In genomic region chr15:40565333-40566238, GRCh38 we compare ENCODE assay signal across 8 cellular contexts. TPM values are rescaled to one million over a fixed set of nuclear protein-coding genes. Genes with fewer than 3 reads are reported as not detected.
DNase-seq lines count a peak whose midpoint lies in the region; ATAC-seq, FAIRE-seq and TF ChIP-seq lines count a peak whose summit lies in the region.

No MANE protein-coding gene starts in this region.

- BruUV-seq in OCI-LY7 (replicated peaks; lab: Mats Ljungman, UMichigan) (no TSS peak), endothelial cell of umbilical vein (replicated peaks; lab: Mats Ljungman, UMichigan) (no TSS peak)

- H3K4me3 ChIP-seq in DND-41 (ENCODE audit: low read depth in 1 of 2, low read length in 2 of 2): peak overlapping the region; percentile 58 to 80; a peak in 3 of 4 replicates
- peak overlapping the region; percentile 92 for H3K4me3 ChIP-seq in OCI-LY7 (ENCODE audit: low read depth, low read length, poor library complexity, severe bottlenecking)
- H3K4me3 ChIP-seq in endothelial cell of umbilical vein (replicated peaks in 1 of 3; ENCODE audit: insufficient read depth in 1 of 3, low read depth in 1 of 3, low read length in 3 of 3): peak overlapping the region in 1 of 3 experiments; percentile 47
- H3K4me3 ChIP-seq in pancreas: peak overlapping the region in 3 of 4 donors; percentile 69 to 91 (median 75)

- ATAC-seq in DND-41 (ENCODE audit: insufficient read depth, low read depth): no peak
- no peak for ATAC-seq in pancreas
- no peak for ATAC-seq in HG02588 (IDR thresholded peaks at IDR 0.05; ENCODE audit: unreplicated experiment)
- no peak for ATAC-seq in HG03025 (IDR thresholded peaks at IDR 0.05; ENCODE audit: low FRiP score, unreplicated experiment)

- TF ChIP-seq CTCF in DND-41 (IDR thresholded peaks at IDR 0.05; ENCODE audit: borderline replicate concordance, extremely low read depth, low read length, poor library complexity, severe bottlenecking) (no peak), OCI-LY7 (conservative IDR thresholded peaks at IDR 0.05; ENCODE audit: low read length) (no peak), endothelial cell of umbilical vein (IDR thresholded peaks at IDR 0.05; ENCODE audit: extremely low read depth in 1 of 2, insufficient read depth in 1 of 2, low read depth in 1 of 2, low read length in 2 of 2) (no peak), pancreas (IDR thresholded peaks at IDR 0.05) (no peak)

- H3K9ac ChIP-seq in DND-41 (ENCODE audit: low read depth, low read length): peak overlapping the region; percentile 68
- no peak overlapping the region for H3K9ac ChIP-seq in endothelial cell of umbilical vein (replicated peaks; ENCODE audit: extremely low read depth, insufficient read depth, low read length)

- H3K27me3 ChIP-seq in DND-41 (ENCODE audit: insufficient read depth, low read length, poor library complexity) (no peaks in the 10 kb centered on the region), endothelial cell of umbilical vein (ENCODE audit: control insufficient read depth in 2 of 2, insufficient read depth in 2 of 2, low read length in 2 of 2) (no peaks in the 10 kb centered on the region), pancreas (no peaks in the 10 kb centered on the region)

- CTCF ChIA-PET in OCI-LY7 (lab: Charles Lee; ENCODE audit: unreplicated experiment) (interaction anchor here (0.6 to 1.7 kb wide), 4 partner anchors 12 to 340 kb away, joined by 3 to 6 read pairs (median 4); no protein-coding TSS in a partner anchor), endothelial cell of umbilical vein (lab: Charles Lee) (interaction anchor here (0.5 to 2.2 kb wide), 7 partner anchors 7 to 293 kb away, joined by 3 to 24 read pairs (median 4); no protein-coding TSS in a partner anchor)

- no peak for TF ChIP-seq POLR2A in endothelial cell of umbilical vein (IDR thresholded peaks at IDR 0.05; ENCODE audit: low read depth, low read length)

- no peaks in the 10 kb centered on the region for H3K9me2 ChIP-seq in OCI-LY7 (ENCODE audit: insufficient read depth, low read length)

- dilution Hi-C loops in endothelial cell of umbilical vein (cut with MboI; ENCODE audit: extremely low pct_ligation_motif_present, low sequenced_read_pairs): no loop called here

- 29 to 32% methylated on average over 17 to 19 of the region's 20 CpGs for WGBS in pancreas, 2 donors

- H3K4me2 ChIP-seq in DND-41 (ENCODE audit: insufficient read depth, low read length) (peak overlapping the region; percentile 70), OCI-LY7 (ENCODE audit: low read length) (peak overlapping the region; percentile 99), endothelial cell of umbilical vein (ENCODE audit: insufficient read depth, low read length) (peak overlapping the region; percentile 74)

- peak overlapping the region; percentile 62 for H3K27ac ChIP-seq in DND-41 (ENCODE audit: low read length)
- peak overlapping the region; percentile 29 for H3K27ac ChIP-seq in OCI-LY7 (ENCODE audit: low read depth, low read length, poor library complexity, severe bottlenecking)
- no peak overlapping the region for H3K27ac ChIP-seq in endothelial cell of umbilical vein (ENCODE audit: insufficient read depth, low read depth, low read length)
- H3K27ac ChIP-seq in pancreas: peak overlapping the region in 3 of 4 donors; percentile 55 to 83 (median 77)

- DNase-seq in DND-41: no peak
- peak; percentile 46 for DNase-seq in OCI-LY7 (ENCODE audit: low spot score)
- DNase-seq in endothelial cell of umbilical vein (ENCODE audit: low read depth, low spot score): no peak
- no peak for DNase-seq in pancreas
- DNase-seq in NCI-H2107 (lab: John Stamatoyannopoulos, UW): no peak
- DNase-seq in NCI-H2081 (lab: John Stamatoyannopoulos, UW): no peak

- H3K9me1 ChIP-seq in endothelial cell of umbilical vein (replicated peaks; ENCODE audit: control insufficient read depth, extremely low read depth, insufficient read depth, low read length): no peaks in the 10 kb centered on the region

- no peak for FAIRE-seq in endothelial cell of umbilical vein (lab: Jason Lieb, UNC)
- no peak for FAIRE-seq in pancreas (lab: Jason Lieb, UNC)

- POLR2A ChIA-PET in OCI-LY7 (lab: Charles Lee): interaction anchor here (0.6 to 1.8 kb wide), 16 partner anchors 11 to 767 kb away, joined by 3 to 22 read pairs (median 4); partner anchors contain the start of genes NUSAP1 and RAD51
- POLR2A ChIA-PET in endothelial cell of umbilical vein (lab: Charles Lee): interaction anchor here (1.0 kb wide), 2 partner anchors 24 to 28 kb away, joined by 3 to 5 read pairs; partner anchors contain the start of gene KNL1

- H3K36me3 ChIP-seq in DND-41 (ENCODE audit: insufficient read depth, low read length) (peaks cover 7% of the 10 kb centered on the region; the same call in 1 of the 2 replicates), OCI-LY7 (ENCODE audit: insufficient read depth, low read length) (no peaks in the 10 kb centered on the region; the same call in 1 of the 2 replicates), endothelial cell of umbilical vein (ENCODE audit: control insufficient read depth in 2 of 2, extremely low read depth in 1 of 2, insufficient read depth in 2 of 2, low read length in 2 of 2) (no peaks in the 10 kb centered on the region), pancreas (no peaks in the 10 kb centered on the region)

- peaks cover 4% of the 10 kb centered on the region; the same call in 1 of the 2 replicates for H4K20me1 ChIP-seq in DND-41 (ENCODE audit: insufficient read depth, low read length)
- peaks cover 9% of the 10 kb centered on the region; the same call in 1 of the 2 replicates for H4K20me1 ChIP-seq in OCI-LY7 (ENCODE audit: insufficient read depth, low read length)
- H4K20me1 ChIP-seq in endothelial cell of umbilical vein (replicated peaks; ENCODE audit: control insufficient read depth, extremely low read depth, insufficient read depth, low read length): no peaks in the 10 kb centered on the region

- H3K79me2 ChIP-seq in DND-41 (ENCODE audit: insufficient read depth, low read length): peaks cover 33% of the 10 kb centered on the region
- peaks cover 23% of the 10 kb centered on the region for H3K79me2 ChIP-seq in OCI-LY7 (ENCODE audit: insufficient read depth, low read depth, low read length)
- peaks cover 17% of the 10 kb centered on the region for H3K79me2 ChIP-seq in endothelial cell of umbilical vein (ENCODE audit: control insufficient read depth, insufficient read depth, low read length)

- H3K4me1 ChIP-seq in DND-41 (ENCODE audit: insufficient read depth, low read length): peaks cover 45% of the 10 kb centered on the region
- peaks cover 46% of the 10 kb centered on the region for H3K4me1 ChIP-seq in OCI-LY7 (ENCODE audit: insufficient read depth, low read length, poor library complexity, severe bottlenecking)
- peaks cover 21% of the 10 kb centered on the region for H3K4me1 ChIP-seq in endothelial cell of umbilical vein (ENCODE audit: control insufficient read depth, extremely low read depth, insufficient read depth, low read length)
- H3K4me1 ChIP-seq in pancreas: peaks cover 0 to 13% (median 12%) of the 10 kb centered on the region in 3 donors

- intact Hi-C loops in OCI-LY7 (cut with micrococcal nuclease; ENCODE audit: unreplicated experiment): loop anchor here (5.0 to 10.0 kb wide), 3 partner anchors 217 to 769 kb away; partner anchors contain the start of genes NUSAP1, OIP5 and VPS18
- intact Hi-C loops in endothelial cell of umbilical vein (cut with micrococcal nuclease): loop anchor here (10.0 kb wide), 1 partner anchor 329 kb away; the partner anchor contains the start of gene VPS18
- intact Hi-C loops in pancreas (cut with DNase I): no loop called here

- peak overlapping the region; percentile 75 for H2AFZ ChIP-seq in DND-41 (ENCODE audit: low read depth, low read length)
- peak overlapping the region; percentile 98 for H2AFZ ChIP-seq in OCI-LY7 (ENCODE audit: low read length)
- H2AFZ ChIP-seq in endothelial cell of umbilical vein (ENCODE audit: low read depth, low read length): peak overlapping the region; percentile 80

- H3K9me3 ChIP-seq in DND-41 (ENCODE audit: insufficient read depth, low read length, severe bottlenecking): no peaks in the 10 kb centered on the region
- H3K9me3 ChIP-seq in OCI-LY7 (ENCODE audit: low read length): no peaks in the 10 kb centered on the region
- no peaks in the 10 kb centered on the region for H3K9me3 ChIP-seq in endothelial cell of umbilical vein (replicated peaks; ENCODE audit: control insufficient read depth, insufficient read depth, low read length)
- no peaks in the 10 kb centered on the region for H3K9me3 ChIP-seq in pancreas

RNA-seq across cellular contexts. Expression of gene CCDC32, which starts 0.7 kb away (rescaled TPM):
- total RNA-seq in OCI-LY7 (2014; rRNA removed; shearing (Covaris generic)): 10.3 and 15.1 TPM in 2 replicates
- 14.3 and 14.9 TPM in 2 replicates for total RNA-seq in OCI-LY7 (2022)
- total RNA-seq in endothelial cell of umbilical vein: 22.9 and 28.8 TPM in 2 replicates
- polyA plus RNA-seq in endothelial cell of umbilical vein: 12.0 and 24.0 TPM in 2 replicates
- 19.7 and 20.0 TPM in 2 replicates for polyA plus RNA-seq in endothelial cell of umbilical vein (2011; cell fraction: cytosol; rRNA removed)
- 11.9 and 17.1 TPM in 2 replicates for polyA plus RNA-seq in endothelial cell of umbilical vein (2011; cell fraction: nucleus; rRNA removed)
- 33.0 and 33.4 TPM in 2 replicates for polyA plus RNA-seq in endothelial cell of umbilical vein (2012)
- 12.5 and 20.8 TPM in 2 replicates for polyA minus RNA-seq in endothelial cell of umbilical vein
- polyA minus RNA-seq in endothelial cell of umbilical vein (2011; cell fraction: cytosol; rRNA and poly(A)+ RNA removed): 3.4 TPM
- 7.6 and 19.3 TPM in 2 replicates for polyA minus RNA-seq in endothelial cell of umbilical vein (2011; cell fraction: nucleus; rRNA and poly(A)+ RNA removed)
- total RNA-seq in pancreas: 10 to 100 TPM; 13.5 to 22.6 (median 16.1) TPM
- 10 to 100 TPM; 14.3 to 20.8 TPM for polyA plus RNA-seq in pancreas

RNA-seq across cellular contexts. Expression of gene RPUSD2, which starts 3.5 kb away (rescaled TPM):
- 26.4 and 27.7 TPM in 2 replicates for total RNA-seq in OCI-LY7 (2014; rRNA removed; shearing (Covaris generic))
- total RNA-seq in OCI-LY7 (2022) (15.7 and 18.9 TPM in 2 replicates), endothelial cell of umbilical vein (10.6 and 11.4 TPM in 2 replicates), pancreas (1 to 10 TPM; 1.9 to 4.3 (median 3.1) TPM)
- polyA plus RNA-seq in endothelial cell of umbilical vein (7.0 and 7.8 TPM in 2 replicates), pancreas (1 to 10 TPM; 4.4 to 9.7 TPM)
- polyA plus RNA-seq in endothelial cell of umbilical vein (2011; cell fraction: cytosol; rRNA removed): 6.3 and 6.7 TPM in 2 replicates
- polyA plus RNA-seq in endothelial cell of umbilical vein (2011; cell fraction: nucleus; rRNA removed): 4.7 and 4.9 TPM in 2 replicates
- 7.1 and 7.4 TPM in 2 replicates for polyA plus RNA-seq in endothelial cell of umbilical vein (2012)
- polyA minus RNA-seq in endothelial cell of umbilical vein: 8.2 and 11.1 TPM in 2 replicates
- 15.4 TPM for polyA minus RNA-seq in endothelial cell of umbilical vein (2011; cell fraction: cytosol; rRNA and poly(A)+ RNA removed)
- 2.8 and 3.5 TPM in 2 replicates for polyA minus RNA-seq in endothelial cell of umbilical vein (2011; cell fraction: nucleus; rRNA and poly(A)+ RNA removed)

RNA-seq across cellular contexts. Expression of gene KNL1, which starts 28.5 kb away (rescaled TPM):
- total RNA-seq in OCI-LY7 (2014; rRNA removed; shearing (Covaris generic)): 51.3 and 66.9 TPM in 2 replicates
- total RNA-seq in OCI-LY7 (2022) (58.7 and 62.3 TPM in 2 replicates), endothelial cell of umbilical vein (31.8 and 33.8 TPM in 2 replicates), pancreas (under 1 TPM; 0.04 to 0.90 (median 0.35) TPM)
- polyA plus RNA-seq in endothelial cell of umbilical vein (3.7 and 4.0 TPM in 2 replicates), pancreas (under 1 TPM; 0.02 to 0.11 TPM)
- polyA plus RNA-seq in endothelial cell of umbilical vein (2011; cell fraction: cytosol; rRNA removed): 5.0 and 5.5 TPM in 2 replicates
- polyA plus RNA-seq in endothelial cell of umbilical vein (2011; cell fraction: nucleus; rRNA removed): 20.3 and 27.9 TPM in 2 replicates
- polyA plus RNA-seq in endothelial cell of umbilical vein (2012): 4.6 and 15.1 TPM in 2 replicates
- 9.1 and 13.7 TPM in 2 replicates for polyA minus RNA-seq in endothelial cell of umbilical vein
- polyA minus RNA-seq in endothelial cell of umbilical vein (2011; cell fraction: cytosol; rRNA and poly(A)+ RNA removed): 29.9 TPM
- polyA minus RNA-seq in endothelial cell of umbilical vein (2011; cell fraction: nucleus; rRNA and poly(A)+ RNA removed): 31.5 and 64.6 TPM in 2 replicates

Comparison
In these comparisons a context has a peak if more than half of its experiments do, and no peak if none do; other contexts are left out.
1. RNA of gene KNL1, which starts 28.5 kb away (total RNA-seq): 51.3 to 66.9 TPM in OCI-LY7 and 31.8 to 33.8 TPM in endothelial cell of umbilical vein; 0.04 to 0.90 TPM in pancreas; every median in the first group is over 10 times any median in the second.
2. intact Hi-C loops: an anchor here in OCI-LY7 (5.0 to 10.0 kb wide) and endothelial cell of umbilical vein (10.0 kb wide); none called in pancreas.
3. Peak in every context shown above with its lines, with median percentiles within 50 percentile points of each other: H2AFZ ChIP-seq and H3K4me2 ChIP-seq.